25 cellular contexts compared by ENCODE assay signal in the genomic region with DNA sequence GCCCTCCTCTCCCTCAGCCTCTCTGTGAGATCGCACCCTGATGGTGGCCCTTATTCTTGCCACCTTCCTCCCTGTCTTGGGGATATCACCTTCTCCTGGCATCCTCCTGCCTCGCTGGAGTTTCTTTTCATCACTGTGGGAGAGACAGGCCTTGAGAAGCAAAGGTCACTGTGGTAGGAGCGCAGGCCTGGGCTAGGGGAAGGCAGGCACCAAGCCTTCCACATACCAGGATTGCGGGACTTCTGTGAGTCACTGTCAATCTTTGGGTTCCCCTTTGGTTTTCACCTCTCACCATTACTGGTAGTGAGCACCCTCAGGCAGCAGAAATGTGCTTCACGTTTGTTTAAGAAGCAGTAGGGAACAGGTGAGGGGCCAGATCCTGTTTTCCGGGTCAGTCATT. TPM values are rescaled to one million over a fixed set of nuclear protein-coding genes. Genes with fewer than 3 reads are reported as not detected.
DNase-seq lines count a peak whose midpoint lies in the region; ATAC-seq, FAIRE-seq and TF ChIP-seq lines count a peak whose summit lies in the region.
"Had no signal": no experiment of that assay in that cellular context is flagged by ENCODE, and none has a peak within 500 bp of the region (broad histone marks: within the 10 kb centered on the region; RNA-seq: fewer than 3 reads in every experiment).

No MANE protein-coding gene starts in this region.

- no peak overlapping the region for H2BK15ac ChIP-seq in H1 (ENCODE audit: low read length)

- H2AK5ac ChIP-seq in H1 (ENCODE audit: low read depth, low read length): no peak overlapping the region

- H3K79me2 ChIP-seq in H1 (ENCODE audit: control insufficient read depth in 1 of 2, insufficient read depth in 2 of 2, low read length in 2 of 2) (no peaks in the 10 kb centered on the region), neural progenitor cell (ENCODE audit: low read depth) (no peaks in the 10 kb centered on the region)

- H3K36me3 Mint-ChIP-seq in neural progenitor cell: peaks cover 3% of the 10 kb centered on the region
- no peaks in the 10 kb centered on the region for H3K36me3 Mint-ChIP-seq in naive thymus-derived CD4-positive, alpha-beta T cell
- H3K36me3 Mint-ChIP-seq: CD8-positive, alpha-beta T cell had no signal

- H4K20me1 ChIP-seq in H1 (replicated peaks in 1 of 2; ENCODE audit: control insufficient read depth in 1 of 2, insufficient read depth in 2 of 2, low read length in 2 of 2): no peaks in the 10 kb centered on the region
- no peaks in the 10 kb centered on the region for H4K20me1 ChIP-seq in neural progenitor cell (ENCODE audit: low read depth)
- H4K20me1 ChIP-seq: BLaER1 treated with 17β-estradiol and CSF1 and Interleukin-3, amounts not matched to agents 10 nM and 100 nM had no signal

- no peak overlapping the region for H3K14ac ChIP-seq in H1 (ENCODE audit: insufficient read length)

- no peak for TF ChIP-seq RAD21 in H1 (IDR thresholded peaks at IDR 0.05 in 1 of 2, conservative IDR thresholded peaks at IDR 0.05 in 1 of 2; ENCODE audit: low read depth in 2 of 2, low read length in 2 of 2)

- 78% methylated on average over 6 of the region's 6 CpGs; no CpG with 5 or more reads in 1 of the 2 experiments for WGBS in H1 (ENCODE audit: extremely low coverage in 1 of 2, insufficient coverage in 1 of 2, insufficient read length in 1 of 2, insufficient replicate concordance in 2 of 2, low coverage in 1 of 2, low lambda C conversion rate in 2 of 2, missing lambda C conversion rate in 1 of 2), 2 experiments

- no peak for FAIRE-seq in H1 (lab: Jason Lieb, UNC)
- FAIRE-seq: A549, D721Med, G401.6, GM12891, GM19239 had no signal

- H4K5ac ChIP-seq in H1 (ENCODE audit: insufficient read length, low read depth, low read length): no peak overlapping the region

- DNase-seq in H7 (peak; percentile 13), H1 (ENCODE audit: low read depth in 1 of 2, low spot score in 2 of 2) (no peak), neural progenitor cell (ENCODE audit: low spot score) (no peak), posterior vena cava (ENCODE audit: low spot score) (peak; percentile 36), NCI-H1105 (lab: John Stamatoyannopoulos, UW) (no peak)
- no peak for DNase-seq in stimulated activated CD4-positive, alpha-beta T cell treated with anti-CD3 and anti-CD28 coated beads, Interleukin-15, amount 100 ng/mL, for 24 hours
- DNase-seq in naive thymus-derived CD4-positive, alpha-beta T cell: no peak
- DNase-seq: AML-193; Caco-2; Calu3; CD4-positive, alpha-beta T cell; CD8-positive, alpha-beta T cell; DMS79 treated with DMSO at 0.1 percent for 48 hours; GF-D8 had no signal

- H2BK120ac ChIP-seq in H1 (replicated peaks; ENCODE audit: low read depth, low read length): no peak overlapping the region

- intact Hi-C loops in posterior vena cava (cut with DNase I): no loop called here
- intact Hi-C loops in naive thymus-derived CD4-positive, alpha-beta T cell (cut with micrococcal nuclease): no loop called here

- H4K91ac ChIP-seq in H1 (replicated peaks; ENCODE audit: insufficient read length, low read length): no peak overlapping the region

- TF ChIP-seq POLR2A in H1 (IDR thresholded peaks at IDR 0.05; ENCODE audit: control extremely low read depth in 1 of 2, low read depth in 2 of 2, low read length in 2 of 2): no peak

- no peaks in the 10 kb centered on the region for H3K9me3 Mint-ChIP-seq in neural progenitor cell
- peaks cover 0 to 5% (median 2%) of the 10 kb centered on the region in 11 donors for H3K9me3 Mint-ChIP-seq in naive thymus-derived CD4-positive, alpha-beta T cell
- H3K9me3 Mint-ChIP-seq: CD4-positive, alpha-beta T cell; CD8-positive, alpha-beta T cell had no signal

- no peaks in the 10 kb centered on the region for H3K36me3 ChIP-seq in H7 (replicated peaks; ENCODE audit: control insufficient read depth, insufficient read depth, low read length)
- H3K36me3 ChIP-seq in H1 (ENCODE audit: control insufficient read depth in 2 of 4, insufficient read depth in 4 of 4, low read length in 3 of 4): no peaks in the 10 kb centered on the region
- no peaks in the 10 kb centered on the region for H3K36me3 ChIP-seq in neural progenitor cell
- H3K36me3 ChIP-seq in naive thymus-derived CD4-positive, alpha-beta T cell (ENCODE audit: control insufficient read depth in 2 of 3, insufficient read depth in 3 of 3, low read length in 3 of 3): no peaks in the 10 kb centered on the region
- H3K36me3 ChIP-seq: BLaER1 treated with 17β-estradiol and CSF1 and Interleukin-3, amounts not matched to agents 10 nM and 100 nM had no signal

- H3K18ac ChIP-seq in H1 (ENCODE audit: extremely low read depth, low read length): no peak overlapping the region

- H3K27me3 Mint-ChIP-seq in neural progenitor cell (ENCODE audit: insufficient read depth, low read depth): peaks cover 8% of the 10 kb centered on the region
- peaks cover 0 to 23% (median 22%) of the 10 kb centered on the region in 5 donors for H3K27me3 Mint-ChIP-seq in naive thymus-derived CD4-positive, alpha-beta T cell

- H3K4me2 ChIP-seq in H1 (ENCODE audit: insufficient read depth in 1 of 2, low read depth in 2 of 2, low read length in 2 of 2): no peak overlapping the region
- no peak overlapping the region for H3K4me2 ChIP-seq in neural progenitor cell
- H3K4me2 ChIP-seq: A549; BLaER1 treated with 17β-estradiol and CSF1 and Interleukin-3, amounts not matched to agents 10 nM and 100 nM had no signal

- no peak for TF ChIP-seq EP300 in H1 (IDR thresholded peaks at IDR 0.05; ENCODE audit: borderline replicate concordance in 1 of 2, low read depth in 2 of 2, low read length in 2 of 2)

- H3K27me3 ChIP-seq in H7 (ENCODE audit: control insufficient read depth, insufficient read depth, low read length) (no peaks in the 10 kb centered on the region; the same call in 1 of the 2 replicates), H1 (replicated peaks in 1 of 4; ENCODE audit: control insufficient read depth in 3 of 4, extremely low read depth in 1 of 4, insufficient read depth in 3 of 4, low read length in 3 of 4) (no peaks in the 10 kb centered on the region), neural progenitor cell (no peaks in the 10 kb centered on the region)
- no peaks in the 10 kb centered on the region for H3K27me3 ChIP-seq in naive thymus-derived CD4-positive, alpha-beta T cell (ENCODE audit: control insufficient read depth in 2 of 2, insufficient read depth in 2 of 2, low read length in 2 of 2)
- H3K27me3 ChIP-seq: BLaER1 treated with 17β-estradiol and CSF1 and Interleukin-3, amounts not matched to agents 10 nM and 100 nM had no signal

- H2AFZ ChIP-seq in H1 (ENCODE audit: low read length) (no peak overlapping the region), neural progenitor cell (replicated peaks) (no peak overlapping the region)

- H3K4ac ChIP-seq in H1 (replicated peaks; ENCODE audit: insufficient read length, low read depth, low read length): no peak overlapping the region

- H3K4me1 Mint-ChIP-seq in neural progenitor cell: peaks cover 16% of the 10 kb centered on the region
- peaks cover 0 to 2% (median 0%) of the 10 kb centered on the region in 7 donors for H3K4me1 Mint-ChIP-seq in naive thymus-derived CD4-positive, alpha-beta T cell
- H3K4me1 Mint-ChIP-seq: B cell had no signal

- no peak for TF ChIP-seq CTCF in H1 (IDR thresholded peaks at IDR 0.05; ENCODE audit: control extremely low read depth in 1 of 3, insufficient read depth in 1 of 3, low read depth in 1 of 3, low read length in 3 of 3)
- no peak for TF ChIP-seq CTCF in neural progenitor cell (IDR thresholded peaks at IDR 0.05)

- H3K9me3 ChIP-seq in H1 (ENCODE audit: insufficient read depth in 2 of 2, low read depth in 1 of 2, low read length in 1 of 2): no peaks in the 10 kb centered on the region
- no peaks in the 10 kb centered on the region for H3K9me3 ChIP-seq in neural progenitor cell (ENCODE audit: low read depth)
- H3K9me3 ChIP-seq in naive thymus-derived CD4-positive, alpha-beta T cell (ENCODE audit: control insufficient read depth in 2 of 3, low read length in 3 of 3): no peaks in the 10 kb centered on the region
- H3K9me3 ChIP-seq: A549, Caco-2 had no signal

- H3K27ac ChIP-seq in H1 (ENCODE audit: low read depth, low read length) (no peak overlapping the region), neural progenitor cell (no peak overlapping the region)
- no peak overlapping the region for H3K27ac ChIP-seq in naive thymus-derived CD4-positive, alpha-beta T cell (ENCODE audit: low read depth, low read length)
- H3K27ac ChIP-seq: 22Rv1; A549; BLaER1 treated with 17β-estradiol and CSF1 and Interleukin-3, amounts not matched to agents 10 nM and 100 nM; C4-2B had no signal

- H3K9ac ChIP-seq in H1 (replicated peaks in 1 of 4; ENCODE audit: extremely low read depth in 1 of 4, low read depth in 3 of 4, low read length in 3 of 4): no peak overlapping the region
- no peak overlapping the region for H3K9ac ChIP-seq in neural progenitor cell
- H3K9ac ChIP-seq: BLaER1 treated with 17β-estradiol and CSF1 and Interleukin-3, amounts not matched to agents 10 nM and 100 nM had no signal

- CTCF ChIA-PET in H1 (lab: Charles Lee; ENCODE audit: partially characterized antibody): no interaction called here
- CTCF ChIA-PET in naive thymus-derived CD4-positive, alpha-beta T cell (lab: Charles Lee): no interaction called here

- H3K27ac Mint-ChIP-seq in neural progenitor cell: peak overlapping the region; percentile 13
- H3K27ac Mint-ChIP-seq in naive thymus-derived CD4-positive, alpha-beta T cell: no peak overlapping the region
- H3K27ac Mint-ChIP-seq: B cell; CD4-positive, alpha-beta T cell; CD8-positive, alpha-beta T cell had no signal

- H3K4me3 ChIP-seq in H7 (ENCODE audit: insufficient read depth, low read depth, low read length) (no peak overlapping the region), H1 (ENCODE audit: extremely low read depth in 1 of 4, insufficient read depth in 2 of 4, low read depth in 3 of 4, low read length in 4 of 4) (no peak overlapping the region), neural progenitor cell (no peak overlapping the region)
- no peak overlapping the region for H3K4me3 ChIP-seq in naive thymus-derived CD4-positive, alpha-beta T cell (ENCODE audit: low read length)
- H3K4me3 ChIP-seq: A549; BLaER1 treated with 17β-estradiol and CSF1 and Interleukin-3, amounts not matched to agents 10 nM and 100 nM had no signal

- H3K56ac ChIP-seq in H1 (replicated peaks; ENCODE audit: insufficient read length, low read depth, low read length): no peak overlapping the region

- H3K23ac ChIP-seq in H1 (ENCODE audit: insufficient read length): no peak overlapping the region

- H3K4me3 Mint-ChIP-seq in neural progenitor cell: no peak overlapping the region
- no peak overlapping the region for H3K4me3 Mint-ChIP-seq in naive thymus-derived CD4-positive, alpha-beta T cell
- H3K4me3 Mint-ChIP-seq: B cell; CD4-positive, alpha-beta T cell; CD8-positive, alpha-beta T cell had no signal

- H3K23me2 ChIP-seq in H1 (ENCODE audit: low read depth, low read length): peaks cover 4% of the 10 kb centered on the region; the same call in 1 of the 2 replicates

- H3F3A ChIP-seq in neural progenitor cell (ENCODE audit: low read depth): no peaks in the 10 kb centered on the region

- H4K8ac ChIP-seq in H1 (ENCODE audit: extremely low read depth, insufficient read depth, low read length): no peak overlapping the region

- H2BK5ac ChIP-seq in H1 (ENCODE audit: low read depth, low read length): 0 out of 2 replicates have a peak overlapping the region, but pooled peaks have one; percentile 21

- H3K4me1 ChIP-seq in H1 (replicated peaks in 1 of 4; ENCODE audit: control insufficient read depth in 3 of 4, insufficient read depth in 4 of 4, low read length in 3 of 4): peaks cover 0 to 3% (median 1%) of the 10 kb centered on the region in 4 experiments; a peak in 3 of 7 replicates
- H3K4me1 ChIP-seq in neural progenitor cell: no peaks in the 10 kb centered on the region
- H3K4me1 ChIP-seq in naive thymus-derived CD4-positive, alpha-beta T cell (ENCODE audit: control insufficient read depth in 2 of 2, insufficient read depth in 2 of 2, low read length in 2 of 2): no peaks in the 10 kb centered on the region
- H3K4me1 ChIP-seq: A549; BLaER1 treated with 17β-estradiol and CSF1 and Interleukin-3, amounts not matched to agents 10 nM and 100 nM; Caco-2 had no signal

- no peak overlapping the region for H2BK20ac ChIP-seq in H1 (ENCODE audit: low read length)

- no peak overlapping the region for H2BK12ac ChIP-seq in H1 (ENCODE audit: low read depth, low read length)

- no peak for ATAC-seq in HG03565 (IDR thresholded peaks at IDR 0.05; ENCODE audit: unreplicated experiment)
- ATAC-seq in naive thymus-derived CD4-positive, alpha-beta T cell: no peak
- ATAC-seq: A549; CD8-positive, alpha-beta T cell had no signal

- POLR2A ChIA-PET in H1 (lab: Charles Lee; ENCODE audit: partially characterized antibody): no interaction called here
- POLR2A ChIA-PET in naive thymus-derived CD4-positive, alpha-beta T cell (lab: Charles Lee): no interaction called here

- H3K79me1 ChIP-seq in H1 (ENCODE audit: low read depth, low read length): no peaks in the 10 kb centered on the region; the same call in 1 of the 2 replicates

RNA-seq across cellular contexts. Expression of a gene that starts 31.2 kb away (rescaled TPM):
- total RNA-seq in H7 (2014; rRNA removed; shearing (Covaris generic)): 9.9 and 12.8 TPM in 2 replicates
- total RNA-seq in H1 (2021; fragmentation: NEBNext Ultra II Directional; extraction: Animal tissue kit (Norgen Biotek cat#: 25700)): 32.4 and 35.0 TPM in 2 replicates
- polyA plus RNA-seq in H1 (2011; rRNA removed): 19.7 and 27.0 TPM in 2 replicates
- polyA plus RNA-seq in H1 (2011; cell fraction: cytosol; rRNA removed): 18.2 TPM
- 46.6 TPM for polyA plus RNA-seq in H1 (2011; cell fraction: nucleus; rRNA removed)
- 22.6 to 25.8 TPM (median 24.3 TPM) in 4 replicates for polyA plus RNA-seq in H1 (2012, experiment 1 of 2)
- 23.0 TPM for polyA plus RNA-seq in H1 (2012, experiment 2 of 2)
- 16.5 TPM for polyA plus RNA-seq in H1 (2013, experiment 1 of 2)
- polyA plus RNA-seq in H1 (2013, experiment 2 of 2): 16.3 TPM
- 10.1 and 12.8 TPM in 2 replicates for polyA minus RNA-seq in H1 (2011; rRNA and poly(A)+ RNA removed)
- 15.9 TPM for polyA minus RNA-seq in H1 (2011; cell fraction: cytosol; rRNA and poly(A)+ RNA removed)
- 20.5 TPM for polyA minus RNA-seq in H1 (2011; cell fraction: nucleus; rRNA and poly(A)+ RNA removed)
- total RNA-seq in neural progenitor cell (ENCODE audit: low replicate concordance) (11.0 and 20.7 TPM in 2 replicates), posterior vena cava (under 1 TPM in 1 of 2 donors, not detected in 1; 0.28 TPM)
- 1 to 10 TPM in 1 of 5 experiments, under 1 TPM in 3, not detected in 1; 0.08 to 3.1 (median 0.60) TPM for total RNA-seq in naive thymus-derived CD4-positive, alpha-beta T cell
- polyA plus RNA-seq in naive thymus-derived CD4-positive, alpha-beta T cell: not detected
- total RNA-seq: B cell had no signal
- polyA plus RNA-seq: A549, BJ had no signal

Comparison
In these comparisons a context has a peak if more than half of its experiments do, and no peak if none do; other contexts are left out.
1. DNase-seq: peak in H7 (single experiment) and posterior vena cava (single experiment); none in H1 (0 of 2), neural progenitor cell (single experiment), stimulated activated CD4-positive, alpha-beta T cell treated with anti-CD3 and anti-CD28 coated beads, Interleukin-15, amount 100 ng/mL, for 24 hours (single experiment), NCI-H1105 (single experiment) and naive thymus-derived CD4-positive, alpha-beta T cell (0 of 9).